Comparison of ENCODE assay signal across 29 cellular contexts in the genomic region with DNA sequence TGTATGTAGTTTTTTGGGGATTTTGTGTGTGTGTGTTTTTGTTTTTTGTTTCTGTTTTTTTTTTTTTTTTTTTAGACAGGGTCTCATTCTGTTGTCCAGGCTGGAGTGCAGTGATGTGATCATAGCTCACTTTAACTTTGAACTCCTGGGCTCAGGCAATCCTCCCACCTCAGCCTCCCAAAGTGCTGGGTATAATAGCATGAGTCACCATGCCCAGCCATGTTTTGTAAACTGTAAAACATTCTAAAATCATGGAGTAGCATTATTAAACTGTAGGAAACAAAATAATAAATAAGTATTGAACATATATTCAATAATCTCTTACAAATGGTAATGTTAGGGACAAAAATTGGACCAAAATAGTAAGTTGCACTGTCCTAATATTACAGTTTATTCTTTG.
"Had no signal": no experiment of that assay in that cellular context is flagged by ENCODE, and none has a peak within 500 bp of the region (broad histone marks: within the 10 kb centered on the region; RNA-seq: fewer than 3 reads in every experiment).

No MANE protein-coding gene starts in this region.

- H3K4me2 ChIP-seq: neural progenitor cell, smooth muscle cell had no signal

- DNase-seq: natural killer cell; occipital lobe; ovary; posterior cingulate gyrus; psoas muscle; right cardiac atrium; spleen; stimulated activated CD4-positive, alpha-beta T cell treated with anti-CD3 and anti-CD28 coated beads, Interleukin-12 subunit alpha, Interleukin-12 subunit beta, amount 100 ng/mL, for 4 hours; stimulated activated CD4-positive, alpha-beta T cell treated with anti-CD3 and anti-CD28 coated beads, Interleukin-1b, Interleukin-23, amount 100 ng/mL, for 48 hours; stimulated activated CD4-positive, alpha-beta T cell treated with anti-CD3 and anti-CD28 coated beads, Interleukin-4, amount 100 ng/mL, for 1 hour; stimulated activated CD4-positive, alpha-beta T cell treated with anti-CD3 and anti-CD28 coated beads, Interleukin-4, amount 100 ng/mL, for 4 hours; stimulated activated CD8-positive, alpha-beta memory T cell treated with anti-CD3 and anti-CD28 coated beads, Interleukin-4, amount 100 ng/mL, for 48 hours; stimulated activated naive CD4-positive, alpha-beta T cell; stimulated activated naive CD8-positive, alpha-beta T cell treated with anti-CD3 and anti-CD28 coated beads, Interleukin-15, amount 100 ng/mL, for 72 hours; stimulated activated naive CD8-positive, alpha-beta T cell treated with anti-CD3 and anti-CD28 coated beads, Interleukin-15, Interleukin-2, amounts not matched to agents 100 U/mL and 50 U/mL, for 24 hours; substantia nigra; testis; tibial artery; trophoblast cell; upper lobe of left lung had no signal

- H3K4me1 ChIP-seq: neural progenitor cell, parathyroid adenoma, psoas muscle, spleen, suprapubic skin, testis, upper lobe of left lung, vagina had no signal

- FAIRE-seq: urothelium cell line had no signal

- H2AFZ ChIP-seq: neural progenitor cell, parathyroid adenoma had no signal

- H3K4me3 ChIP-seq: neural progenitor cell, ovary, psoas muscle, skin epidermis, smooth muscle cell, spleen, suprapubic skin, testis, tibial artery, upper lobe of left lung, vagina had no signal

- H3K27me3 ChIP-seq: neural progenitor cell, ovary, spleen, suprapubic skin, testis, tibial artery, upper lobe of left lung, vagina had no signal

- H3K9ac ChIP-seq: neural progenitor cell, parathyroid adenoma had no signal

- H3K36me3 ChIP-seq: neural progenitor cell, ovary, suprapubic skin, tibial artery, upper lobe of left lung, vagina had no signal

- H3K79me2 ChIP-seq: parathyroid adenoma had no signal

- ATAC-seq: natural killer cell; psoas muscle; right cardiac atrium; sciatic nerve; stimulated activated memory B cell treated with anti-CD40 and anti-IgM and Interleukin-4, amounts not matched to agents 10 μg/mL and 1 μg/mL and 100 μg/mL, for 72 hours; stimulated activated naive CD8-positive, alpha-beta T cell treated with anti-CD3 and anti-CD28 coated beads, Interleukin-15, amount 100 ng/mL, for 72 hours; stimulated activated naive CD8-positive, alpha-beta T cell treated with anti-CD3 and anti-CD28 coated beads, Interleukin-15, Interleukin-2, amounts not matched to agents 100 U/mL and 50 U/mL, for 24 hours had no signal

- H3K27ac ChIP-seq: neural progenitor cell, ovary, parathyroid adenoma, psoas muscle, skin epidermis, spleen, suprapubic skin, testis, tibial artery, upper lobe of left lung, vagina had no signal

- H3K9me3 ChIP-seq: ovary, psoas muscle, suprapubic skin, testis, tibial artery, upper lobe of left lung, vagina had no signal
